8 cellular contexts compared by ENCODE assay signal in genomic region chr7:2680792-2681490, GRCh38. TPM values are rescaled to one million over a fixed set of nuclear protein-coding genes. Genes with fewer than 3 reads are reported as not detected.
DNase-seq lines count a peak whose midpoint lies in the region; ATAC-seq and TF ChIP-seq lines count a peak whose summit lies in the region.

No MANE protein-coding gene starts in this region.

- CTCF ChIA-PET in CD4-positive, alpha-beta memory T cell (lab: Charles Lee; ENCODE audit: partially characterized antibody) = interaction anchor here (0.7 to 3.3 kb wide), 12 partner anchors 10 to 233 kb away, joined by 3 to 28 read pairs (median 4); no protein-coding TSS in a partner anchor
- CTCF ChIA-PET in PC-3 (lab: Charles Lee) = interaction anchor here (0.5 to 1.0 kb wide), 6 partner anchors 10 to 1835 kb away, joined by 3 to 6 read pairs (median 4); no protein-coding TSS in a partner anchor

- peaks cover 4 to 7% of the 10 kb centered on the region in 2 donors for H3K27me3 Mint-ChIP-seq in CD4-positive, alpha-beta memory T cell
- H3K27me3 Mint-ChIP-seq in HFFc6 (ENCODE audit: insufficient read depth) = peaks cover 5% of the 10 kb centered on the region; the same call in 1 of the 2 replicates

- no TSS peak for BruUV-seq in PC-3 (replicated peaks; lab: Mats Ljungman, UMichigan)

- intact Hi-C loops in CD4-positive, alpha-beta memory T cell (cut with micrococcal nuclease) = loop anchor here (1.0 kb wide), 1 partner anchor 204 kb away; no protein-coding TSS in a partner anchor
- intact Hi-C loops in PC-3 (cut with micrococcal nuclease) (loop anchor here (1.0 to 5.0 kb wide), 3 partner anchors 124 to 230 kb away; partner anchors contain the start of genes BRAT1, GRIFIN and IQCE), thyroid gland (cut with DNase I) (loop anchor here (5.0 to 10.0 kb wide), 2 partner anchors 116 to 229 kb away; no protein-coding TSS in a partner anchor)

- no peak overlapping the region for H3K27ac Mint-ChIP-seq in CD4-positive, alpha-beta memory T cell
- no peak overlapping the region for H3K27ac Mint-ChIP-seq in HFFc6

- H3K4me1 Mint-ChIP-seq in CD4-positive, alpha-beta memory T cell = no peaks in the 10 kb centered on the region
- no peaks in the 10 kb centered on the region for H3K4me1 Mint-ChIP-seq in HFFc6 (ENCODE audit: low read depth)

- peak; percentile 88 for ATAC-seq in PC-3
- no peak for ATAC-seq in GM19395 (IDR thresholded peaks at IDR 0.05; ENCODE audit: unreplicated experiment)

- H3K27me3 ChIP-seq in CD4-positive, alpha-beta memory T cell (ENCODE audit: insufficient read depth, low read length) = no peaks in the 10 kb centered on the region
- H3K27me3 ChIP-seq in PC-3 (ENCODE audit: low read length) (no peaks in the 10 kb centered on the region), thyroid gland (no peaks in the 10 kb centered on the region)

- POLR2A ChIA-PET in CD4-positive, alpha-beta memory T cell (lab: Charles Lee; ENCODE audit: partially characterized antibody) = interaction anchor here (1.3 kb wide), 1 partner anchor 18 kb away, joined by 5 read pairs; no protein-coding TSS in a partner anchor
- POLR2A ChIA-PET in PC-3 (lab: Charles Lee; ENCODE audit: unreplicated experiment) = no interaction called here

- no peaks in the 10 kb centered on the region for H3K36me3 Mint-ChIP-seq in CD4-positive, alpha-beta memory T cell
- H3K36me3 Mint-ChIP-seq in HFFc6 (ENCODE audit: low read depth) = no peaks in the 10 kb centered on the region

- peak in 4 of 5 donors; percentile 22 to 33 (median 30) for DNase-seq in CD4-positive, alpha-beta memory T cell
- DNase-seq in HFFc6 = peak; percentile 48
- DNase-seq in PC-3 = peak; percentile 79
- peak; percentile 14 for DNase-seq in activated effector memory CD4-positive, alpha-beta T cell treated with Interleukin-2 at 50 U/mL for 16 hours
- DNase-seq in germinal center (ENCODE audit: low spot score) = peak; percentile 65
- DNase-seq in nucleus accumbens (lab: John Stamatoyannopoulos, UW) = peak in 52 of 56 donors; percentile 20 to 91 (median 72)
- DNase-seq in thyroid gland = peak; percentile 85 to 91

- no peak overlapping the region for H3K27ac ChIP-seq in CD4-positive, alpha-beta memory T cell (ENCODE audit: low read depth, low read length)
- H3K27ac ChIP-seq in PC-3 (ENCODE audit: low read length) = no peak overlapping the region
- H3K27ac ChIP-seq in thyroid gland = no peak overlapping the region

- no peaks in the 10 kb centered on the region for H3K79me2 ChIP-seq in PC-3 (ENCODE audit: low read length)

- peak overlapping the region; percentile 26; the same call in 1 of the 2 replicates for H3K4me2 ChIP-seq in PC-3 (ENCODE audit: low read length)

- no peak for TF ChIP-seq POLR2A in thyroid gland (IDR thresholded peaks at IDR 0.05)

- no peaks in the 10 kb centered on the region for H3F3A ChIP-seq in PC-3 (ENCODE audit: low read length, unreplicated experiment)

- 31 to 33% methylated on average over 16 to 23 of the region's 27 CpGs for WGBS in thyroid gland, 2 donors

- no peaks in the 10 kb centered on the region for H4K20me1 ChIP-seq in PC-3 (ENCODE audit: low read length)

- no peak overlapping the region; the same call in 1 of the 2 replicates for H2AFZ ChIP-seq in PC-3 (ENCODE audit: low read length)

- H3K9me2 ChIP-seq in PC-3 (replicated peaks; ENCODE audit: low read length) = no peaks in the 10 kb centered on the region

- peaks cover 0 to 1% (median 0%) of the 10 kb centered on the region in 8 donors for H3K9me3 Mint-ChIP-seq in CD4-positive, alpha-beta memory T cell
- H3K9me3 Mint-ChIP-seq in HFFc6 = no peaks in the 10 kb centered on the region; the same call in 1 of the 2 replicates

- no peak overlapping the region for H3K4me3 ChIP-seq in CD4-positive, alpha-beta memory T cell (ENCODE audit: low read length in 2 of 2)
- H3K4me3 ChIP-seq in PC-3 (ENCODE audit: low read length) = no peak overlapping the region
- H3K4me3 ChIP-seq in thyroid gland (replicated peaks in 1 of 3) = no peak overlapping the region

- H3K4me3 Mint-ChIP-seq in CD4-positive, alpha-beta memory T cell = no peak overlapping the region
- H3K4me3 Mint-ChIP-seq in HFFc6 = no peak overlapping the region

- TF ChIP-seq CTCF in HFFc6 (IDR thresholded peaks at IDR 0.05) (peak; percentile 89), PC-3 (conservative IDR thresholded peaks at IDR 0.05; ENCODE audit: low read depth, low read length) (peak; percentile 74), thyroid gland (IDR thresholded peaks at IDR 0.05) (peak; percentile 46 to 77 (median 71))

- no peaks in the 10 kb centered on the region for H3K4me1 ChIP-seq in CD4-positive, alpha-beta memory T cell (ENCODE audit: insufficient read depth, low read length)
- H3K4me1 ChIP-seq in PC-3 (ENCODE audit: insufficient read depth, low read length) (no peaks in the 10 kb centered on the region), thyroid gland (peaks cover 0 to 3% of the 10 kb centered on the region in 2 donors)

- H3K9ac ChIP-seq in PC-3 (ENCODE audit: low read length) = no peak overlapping the region

- no peaks in the 10 kb centered on the region for H3K9me3 ChIP-seq in CD4-positive, alpha-beta memory T cell (ENCODE audit: control insufficient read depth in 1 of 2, low read length in 2 of 2)
- no peaks in the 10 kb centered on the region for H3K9me3 ChIP-seq in PC-3 (ENCODE audit: low read length)
- H3K9me3 ChIP-seq in thyroid gland = no peaks in the 10 kb centered on the region

- no peaks in the 10 kb centered on the region for H3K36me3 ChIP-seq in CD4-positive, alpha-beta memory T cell (ENCODE audit: insufficient read depth, low read length)
- no peaks in the 10 kb centered on the region for H3K36me3 ChIP-seq in PC-3 (ENCODE audit: low read depth, low read length)
- H3K36me3 ChIP-seq in thyroid gland = no peaks in the 10 kb centered on the region

RNA-seq across cellular contexts. Expression of gene AMZ1, which starts 7.1 kb away (rescaled TPM):
- 1 to 10 TPM; 1.6 to 2.0 TPM for total RNA-seq in CD4-positive, alpha-beta memory T cell
- polyA plus RNA-seq in CD4-positive, alpha-beta memory T cell = under 1 TPM in 1 of 2 donors, not detected in 1; 0.15 TPM
- total RNA-seq in HFFc6 (2021; fragmentation: NEBNext Ultra II Directional; extraction: Animal tissue kit (Norgen Biotek cat#: 25700)) = 10 to 100 TPM in 2 of 6 experiments, 1 to 10 TPM in 4; 6.2 to 11.3 (median 7.8) TPM
- total RNA-seq in PC-3 (2014; rRNA removed) = 0.75 TPM in 1 of 2 replicates, not detected in the other
- total RNA-seq in thyroid gland = 1 to 10 TPM in 1 of 4 donors, under 1 TPM in 1, not detected in 2; 0.29 to 1.2 TPM

RNA-seq across cellular contexts. Expression of gene TTYH3, which starts 49.2 kb away (rescaled TPM):
- 10 to 100 TPM; 10.3 to 12.0 TPM for total RNA-seq in CD4-positive, alpha-beta memory T cell
- polyA plus RNA-seq in CD4-positive, alpha-beta memory T cell = 1 to 10 TPM in 1 of 2 donors, under 1 TPM in 1; 0.14 to 1.3 TPM
- total RNA-seq in HFFc6 (2021; fragmentation: NEBNext Ultra II Directional; extraction: Animal tissue kit (Norgen Biotek cat#: 25700)) = 100 to 1,000 TPM; 117 to 147 (median 123) TPM
- total RNA-seq in PC-3 (2014; rRNA removed) = 25.0 and 41.4 TPM in 2 replicates
- 10 to 100 TPM; 16.7 to 23.8 (median 21.4) TPM for total RNA-seq in thyroid gland

Comparison
In these comparisons a context has a peak if more than half of its experiments do, and no peak if none do; other contexts are left out.
1. DNase-seq: peak in every context shown above with its lines; median percentile 88 in thyroid gland; 79 in PC-3; 72 in nucleus accumbens; 65 in germinal center; 48 in HFFc6; 30 in CD4-positive, alpha-beta memory T cell; 14 in activated effector memory CD4-positive, alpha-beta T cell treated with Interleukin-2 at 50 U/mL for 16 hours.